In the genomic region with DNA sequence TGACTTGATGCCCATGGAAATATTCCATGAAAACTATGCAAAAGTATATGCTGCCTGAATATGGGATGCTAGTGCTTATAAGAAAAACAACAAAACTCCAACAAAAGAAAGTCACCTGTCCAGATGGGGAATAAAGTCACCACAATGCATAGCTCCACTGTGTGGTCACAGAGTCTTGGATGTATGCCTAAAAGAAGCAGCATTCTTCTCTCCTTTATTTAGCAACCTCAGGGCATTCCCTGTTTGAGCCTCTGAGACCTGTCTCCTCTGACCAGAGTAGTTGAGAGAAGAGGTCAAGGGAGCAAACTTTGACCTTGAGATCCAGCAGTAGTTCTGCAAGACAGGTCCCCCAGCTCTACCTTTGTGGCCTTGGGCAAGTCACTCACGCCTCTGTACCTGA, we compare ENCODE assay signal across 25 cellular contexts.
"Had no signal": no experiment of that assay in that cellular context is flagged by ENCODE, and none has a peak within 500 bp of the region (broad histone marks: within the 10 kb centered on the region; RNA-seq: fewer than 3 reads in every experiment).

No MANE protein-coding gene starts in this region.

- H3K4me3 ChIP-seq: colonic mucosa, coronary artery, dorsolateral prefrontal cortex, esophagus muscularis mucosa, esophagus squamous epithelium, gastrocnemius medialis, gastroesophageal sphincter, heart left ventricle, heart right ventricle had no signal

- ATAC-seq: effector memory CD8-positive, alpha-beta T cell; esophagus mucosa; foreskin keratinocyte; gastrocnemius medialis; gastroesophageal sphincter; heart left ventricle; heart right ventricle had no signal

- H3K4me1 ChIP-seq: colonic mucosa, esophagus muscularis mucosa, foreskin keratinocyte, gastrocnemius medialis, gastroesophageal sphincter, heart left ventricle, heart right ventricle had no signal

- H3K27me3 ChIP-seq: colonic mucosa, esophagus muscularis mucosa, foreskin keratinocyte, gastrocnemius medialis, gastroesophageal sphincter, heart left ventricle, heart right ventricle had no signal

- H3K36me3 ChIP-seq: colonic mucosa, esophagus muscularis mucosa, esophagus squamous epithelium, gastrocnemius medialis, gastroesophageal sphincter, heart left ventricle, heart right ventricle had no signal

- H3K9me3 Mint-ChIP-seq: endodermal cell had no signal

- DNase-seq: colonic mucosa; cortex of kidney; dermis blood vessel endothelial cell; dorsolateral prefrontal cortex; effector CD4-positive, alpha-beta T cell; effector CD8-positive, alpha-beta T cell; effector memory CD4-positive, alpha-beta T cell; effector memory CD8-positive, alpha-beta T cell; endodermal cell; erythroblast; esophagus squamous epithelium; foreskin fibroblast; foreskin keratinocyte; foreskin melanocyte; gastrocnemius medialis; glutamatergic neuron; head of caudate nucleus; heart left ventricle; heart right ventricle had no signal

- H3K27ac ChIP-seq: colonic mucosa, coronary artery, dorsolateral prefrontal cortex, epithelial cell of prostate, esophagus muscularis mucosa, esophagus squamous epithelium, foreskin keratinocyte, gastrocnemius medialis, gastroesophageal sphincter, heart left ventricle, heart right ventricle had no signal

- H3K9me3 ChIP-seq: colonic mucosa, esophagus muscularis mucosa, esophagus squamous epithelium, gastrocnemius medialis, gastroesophageal sphincter, heart left ventricle, heart right ventricle had no signal

- H3K4me3 Mint-ChIP-seq: dendritic cell treated with granulocyte-macrophage colony-stimulating factor and Interleukin-4, amounts not matched to agents 40 ng/mL and 50 ng/mL, for 4 days; effector memory CD8-positive, alpha-beta T cell; endodermal cell had no signal

- H3K27me3 Mint-ChIP-seq: dendritic cell treated with granulocyte-macrophage colony-stimulating factor and Interleukin-4, amounts not matched to agents 40 ng/mL and 50 ng/mL, for 4 days; effector memory CD8-positive, alpha-beta T cell had no signal

- H3K27ac Mint-ChIP-seq: dendritic cell treated with granulocyte-macrophage colony-stimulating factor and Interleukin-4, amounts not matched to agents 40 ng/mL and 50 ng/mL, for 4 days; effector memory CD8-positive, alpha-beta T cell; endodermal cell had no signal

- H3K4me1 Mint-ChIP-seq: endodermal cell had no signal
